In genomic region chr13:99320693-99321481, GRCh38 we compare ENCODE assay signal across 8 cellular contexts. TPM values are rescaled to one million over a fixed set of nuclear protein-coding genes. Genes with fewer than 3 reads are reported as not detected.
A peak's percentile ranks its signal among the peaks of the same experiment; 100 is the strongest.
DNase-seq lines count a peak whose midpoint lies in the region; FAIRE-seq and TF ChIP-seq lines count a peak whose summit lies in the region.

No MANE protein-coding gene starts in this region.

- CTCF ChIA-PET in BJ (lab: Yijun Ruan, JAX) = no interaction called here

- no peak for TF ChIP-seq CTCF in BJ (IDR thresholded peaks at IDR 0.05; ENCODE audit: insufficient read depth, low read depth, low read length)

- peaks cover 36% of the 10 kb centered on the region for H3K4me1 ChIP-seq in adipocyte (ENCODE audit: control insufficient read depth, insufficient read depth, low read length)

- DNase-seq in BJ (ENCODE audit: low read depth) (peak; percentile 53), KG1 (lab: John Stamatoyannopoulos, UW) (peak; percentile 25), adipocyte (ENCODE audit: low read depth) (peak; percentile 92), cerebellar nuclear complex (lab: John Stamatoyannopoulos, UW) (no peak), COLO668 (lab: John Stamatoyannopoulos, UW; ENCODE audit: unreplicated experiment) (no peak), NCI-H526 (lab: John Stamatoyannopoulos, UW) (no peak), NCI-H82 (lab: John Stamatoyannopoulos, UW) (no peak)

- POLR2A ChIA-PET in BJ (lab: Charles Lee) = no interaction called here

- peak; percentile 89 for FAIRE-seq in islet of Langerhans (lab: Jason Lieb, UNC)

- H3K4me3 ChIP-seq in BJ (ENCODE audit: low read depth, low read length) = no peak overlapping the region
- H3K4me3 ChIP-seq in adipocyte (ENCODE audit: low read length) = no peak overlapping the region

- H3K9me3 ChIP-seq in adipocyte (ENCODE audit: control insufficient read depth, low read length) = no peaks in the 10 kb centered on the region

- H3K27me3 ChIP-seq in BJ (ENCODE audit: control insufficient read depth, insufficient read depth, low read length) (no peaks in the 10 kb centered on the region), adipocyte (replicated peaks; ENCODE audit: control insufficient read depth, insufficient read depth, low read length) (no peaks in the 10 kb centered on the region)

- H3K36me3 ChIP-seq in BJ (ENCODE audit: control insufficient read depth, insufficient read depth, low read length) = no peaks in the 10 kb centered on the region
- H3K36me3 ChIP-seq in adipocyte (ENCODE audit: control insufficient read depth, insufficient read depth, low read length, severe bottlenecking) = no peaks in the 10 kb centered on the region

- H3K9ac ChIP-seq in adipocyte (ENCODE audit: low read length) = no peak overlapping the region

RNA-seq across cellular contexts. Expression of gene GPR183, which starts 13.7 kb away (rescaled TPM):
- polyA plus RNA-seq in BJ (2011; rRNA removed) = 0.31 and 0.37 TPM in 2 replicates
- 0.14 and 0.21 TPM in 2 replicates for polyA minus RNA-seq in BJ (2011; rRNA and poly(A)+ RNA removed)

Comparison
In these comparisons a context has a peak if more than half of its experiments do, and no peak if none do; other contexts are left out.
1. DNase-seq: peak in BJ (single experiment), KG1 (single experiment) and adipocyte (single experiment); none in cerebellar nuclear complex (0 of 2), COLO668 (single experiment), NCI-H526 (0 of 2) and NCI-H82 (single experiment).